Comparison of ENCODE assay signal across 8 cellular contexts in the genomic region with DNA sequence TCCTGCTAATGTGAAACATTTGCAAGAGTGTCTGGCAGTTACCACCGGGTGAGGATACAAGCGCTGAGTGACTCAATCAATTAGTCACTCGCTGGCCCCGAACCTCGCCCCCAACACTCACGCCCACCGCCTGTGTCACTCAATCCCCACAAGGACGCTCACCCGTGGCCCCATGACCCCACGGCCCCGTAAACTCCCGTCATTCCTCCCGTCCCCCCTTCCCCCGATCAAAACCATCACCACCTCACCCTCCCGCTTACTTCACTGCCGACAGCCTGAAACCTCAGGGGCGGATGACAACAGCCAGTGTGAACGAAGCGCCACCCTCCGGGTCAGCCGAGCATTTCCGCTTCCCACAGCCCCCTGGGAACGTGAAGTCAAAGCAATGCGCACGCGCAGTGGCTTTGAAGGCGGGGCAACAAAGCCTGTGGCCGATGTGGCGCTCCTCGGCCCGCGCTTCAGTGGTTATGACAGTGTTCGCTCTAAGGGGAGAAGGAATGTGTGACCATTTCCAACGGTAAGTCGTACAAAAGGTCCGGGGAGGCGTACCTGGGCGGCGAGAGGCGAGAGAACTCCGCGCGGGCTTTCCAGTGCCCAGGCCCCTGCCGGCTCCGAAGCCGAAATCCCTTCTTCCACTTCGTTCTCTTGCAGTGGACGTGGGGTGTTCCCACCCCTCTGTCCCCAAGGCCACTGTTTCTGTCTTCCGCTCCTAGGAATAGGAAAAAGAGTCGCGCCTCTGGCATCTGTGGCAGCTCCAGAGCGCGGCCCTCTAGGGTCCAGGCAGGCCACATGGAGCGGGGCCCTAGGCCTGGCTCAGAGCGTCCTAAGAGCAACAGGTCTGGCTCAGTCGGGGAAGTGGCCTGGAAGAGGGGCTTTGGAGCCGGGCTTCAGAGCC. TPM values are rescaled to one million over a fixed set of nuclear protein-coding genes. Genes with fewer than 3 reads are reported as not detected.
A peak's percentile ranks its signal among the peaks of the same experiment; 100 is the strongest.
DNase-seq lines count a peak whose midpoint lies in the region; ATAC-seq, FAIRE-seq and TF ChIP-seq lines count a peak whose summit lies in the region.

A gene (minus strand): TSS at position 311 of the 895 bp plus-strand sequence. CDS start 3,334 bp downstream, outside the sequence.

- CTCF ChIA-PET in Calu3 (lab: Charles Lee) (interaction anchor here (1.0 kb wide), 1 partner anchor 778 kb away, joined by 4 read pairs; no protein-coding TSS in a partner anchor), endothelial cell of umbilical vein (lab: Charles Lee) (no interaction called here)

- POLR2A ChIA-PET in endothelial cell of umbilical vein (lab: Charles Lee) = no interaction called here

- H3K27me3 ChIP-seq in endothelial cell of umbilical vein (ENCODE audit: control insufficient read depth in 2 of 2, insufficient read depth in 2 of 2, low read length in 2 of 2) = no peaks in the 10 kb centered on the region

- H3K27ac ChIP-seq in endothelial cell of umbilical vein (ENCODE audit: insufficient read depth, low read depth, low read length) = peak within 1 kb of the TSS; percentile 92

- no peaks in the 10 kb centered on the region for H4K20me1 ChIP-seq in endothelial cell of umbilical vein (replicated peaks; ENCODE audit: control insufficient read depth, extremely low read depth, insufficient read depth, low read length)

- BruUV-seq in Calu3 (replicated peaks; lab: Mats Ljungman, UMichigan) (no TSS peak), endothelial cell of umbilical vein (replicated peaks; lab: Mats Ljungman, UMichigan) (TSS peak; percentile 60)

- dilution Hi-C loops in endothelial cell of umbilical vein (cut with MboI; ENCODE audit: extremely low pct_ligation_motif_present, low sequenced_read_pairs) = no loop called here

- peak within 1 kb of the TSS; percentile 68 to 89 (median 80) for H3K4me3 ChIP-seq in endothelial cell of umbilical vein (replicated peaks in 1 of 3; ENCODE audit: insufficient read depth in 1 of 3, low read depth in 1 of 3, low read length in 3 of 3)

- no peaks in the 10 kb centered on the region for H3K9me3 ChIP-seq in endothelial cell of umbilical vein (replicated peaks; ENCODE audit: control insufficient read depth, insufficient read depth, low read length)

- H3K79me2 ChIP-seq in endothelial cell of umbilical vein (ENCODE audit: control insufficient read depth, insufficient read depth, low read length) = peaks cover 31% of the 10 kb centered on the region

- intact Hi-C loops in Calu3 (cut with micrococcal nuclease; ENCODE audit: unreplicated experiment) = no loop called here
- intact Hi-C loops in endothelial cell of umbilical vein (cut with micrococcal nuclease) = no loop called here

- peak; percentile 81 for TF ChIP-seq POLR2A in endothelial cell of umbilical vein (IDR thresholded peaks at IDR 0.05; ENCODE audit: low read depth, low read length)

- peaks cover 13% of the 10 kb centered on the region for H3K4me1 ChIP-seq in endothelial cell of umbilical vein (ENCODE audit: control insufficient read depth, extremely low read depth, insufficient read depth, low read length)

- H3K27me3 Mint-ChIP-seq in Calu3 (ENCODE audit: unreplicated experiment) = no peaks in the 10 kb centered on the region

- H3K36me3 Mint-ChIP-seq in Calu3 (ENCODE audit: insufficient read depth, unreplicated experiment) = peaks cover 25% of the 10 kb centered on the region

- peak; percentile 81 for ATAC-seq in GM21367 (IDR thresholded peaks at IDR 0.05; ENCODE audit: unreplicated experiment)

- peak within 1 kb of the TSS; percentile 92 for H3K4me3 Mint-ChIP-seq in Calu3 (ENCODE audit: low read depth, unreplicated experiment)

- peak within 1 kb of the TSS; percentile 88 for H3K27ac Mint-ChIP-seq in Calu3 (ENCODE audit: unreplicated experiment)

- no peaks in the 10 kb centered on the region for H3K9me3 Mint-ChIP-seq in Calu3 (ENCODE audit: low read depth, unreplicated experiment)

- H2AFZ ChIP-seq in endothelial cell of umbilical vein (ENCODE audit: low read depth, low read length) = peak within 1 kb of the TSS; percentile 37

- H3K9me1 ChIP-seq in endothelial cell of umbilical vein (replicated peaks; ENCODE audit: control insufficient read depth, extremely low read depth, insufficient read depth, low read length) = no peaks in the 10 kb centered on the region

- peaks cover 0 to 2% of the 10 kb centered on the region in 2 experiments for H3K36me3 ChIP-seq in endothelial cell of umbilical vein (ENCODE audit: control insufficient read depth in 2 of 2, extremely low read depth in 1 of 2, insufficient read depth in 2 of 2, low read length in 2 of 2)

- TF ChIP-seq CTCF in Calu3 (IDR thresholded peaks at IDR 0.05; ENCODE audit: unreplicated experiment) (no peak), endothelial cell of umbilical vein (IDR thresholded peaks at IDR 0.05; ENCODE audit: extremely low read depth in 1 of 2, insufficient read depth in 1 of 2, low read depth in 1 of 2, low read length in 2 of 2) (peak in 1 of 2 donors; percentile 13)

- H3K4me1 Mint-ChIP-seq in Calu3 (ENCODE audit: low read depth, unreplicated experiment) = no peaks in the 10 kb centered on the region

- H3K4me2 ChIP-seq in endothelial cell of umbilical vein (ENCODE audit: insufficient read depth, low read length) = peak within 1 kb of the TSS; percentile 90

- peak; percentile 92 for DNase-seq in Calu3
- peak; percentile 91 for DNase-seq in HT1080 (ENCODE audit: low read depth)
- peak; percentile 79 for DNase-seq in NOMO-1 treated with DMSO at 0.1 percent for 48 hours (lab: John Stamatoyannopoulos, UW; ENCODE audit: unreplicated experiment)
- peak; percentile 84 for DNase-seq in activated CD8-positive, alpha-beta memory T cell treated with anti-CD3 and anti-CD28 coated beads, Interleukin-2, amount 50 U/mL, for 1 hour (ENCODE audit: extremely low read depth)
- peak; percentile 91 for DNase-seq in endothelial cell of umbilical vein (ENCODE audit: low read depth, low spot score)
- peak; percentile 87 for DNase-seq in midbrain (lab: John Stamatoyannopoulos, UW)
- peak; percentile 85 to 88 for DNase-seq in stimulated activated CD8-positive, alpha-beta memory T cell treated with anti-CD3 and anti-CD28 coated beads, Interleukin-15, amount 100 ng/mL, for 48 hours (ENCODE audit: low read depth in 2 of 2)

- H3K9ac ChIP-seq in endothelial cell of umbilical vein (replicated peaks; ENCODE audit: extremely low read depth, insufficient read depth, low read length) = peak within 1 kb of the TSS; percentile 96

- FAIRE-seq in endothelial cell of umbilical vein (lab: Jason Lieb, UNC) = peak; percentile 91

TF ChIP-seq in endothelial cell of umbilical vein, 7 proteins besides CTCF, POLR2A, EP300 and RAD21:
- TF ChIP-seq FOS (IDR thresholded peaks at IDR 0.05; ENCODE audit: borderline replicate concordance, insufficient read depth, low read length) = peak; percentile 74
- no peak for TF ChIP-seq EZH2 (IDR thresholded peaks at IDR 0.05; ENCODE audit: borderline replicate concordance, low read depth, low read length, severe bottlenecking)
- TF ChIP-seq, protein P1, sequence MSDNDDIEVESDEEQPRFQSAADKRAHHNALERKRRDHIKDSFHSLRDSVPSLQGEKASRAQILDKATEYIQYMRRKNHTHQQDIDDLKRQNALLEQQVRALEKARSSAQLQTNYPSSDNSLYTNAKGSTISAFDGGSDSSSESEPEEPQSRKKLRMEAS (IDR thresholded peaks at IDR 0.05; ENCODE audit: insufficient read depth, insufficient read length) = no peak
- TF ChIP-seq POLR2AphosphoS5 (IDR thresholded peaks at IDR 0.05; ENCODE audit: insufficient read depth, low read depth, low read length) = peak; percentile 68
- TF ChIP-seq JUN (IDR thresholded peaks at IDR 0.05; ENCODE audit: borderline replicate concordance, insufficient read depth, insufficient read length, low read depth) = peak; percentile 52
- no peak for TF ChIP-seq MYC (IDR thresholded peaks at IDR 0.05; ENCODE audit: low read depth, low read length)
- TF ChIP-seq GATA2 (IDR thresholded peaks at IDR 0.05; ENCODE audit: insufficient read depth, insufficient read length, low read depth, low read length) = no peak

RNA-seq across cellular contexts. Expression of the gene that starts here (rescaled TPM):
- total RNA-seq in Calu3 (2022) (7.0 and 7.1 TPM in 2 replicates), endothelial cell of umbilical vein (5.7 and 6.7 TPM in 2 replicates)
- 1.8 and 4.3 TPM in 2 replicates for total RNA-seq in HT1080 (2014; rRNA removed; shearing (Covaris generic))
- 1.9 and 2.7 TPM in 2 replicates for polyA plus RNA-seq in HT1080 (2015; cell fraction: cytosol; rRNA removed)
- 5.3 and 7.6 TPM in 2 replicates for polyA plus RNA-seq in HT1080 (2015; cell fraction: nucleus; rRNA removed)
- 2.3 and 2.5 TPM in 2 replicates for polyA plus RNA-seq in endothelial cell of umbilical vein
- 2.0 and 2.4 TPM in 2 replicates for polyA plus RNA-seq in endothelial cell of umbilical vein (2011; cell fraction: cytosol; rRNA removed)
- polyA plus RNA-seq in endothelial cell of umbilical vein (2011; cell fraction: nucleus; rRNA removed) = 7.8 TPM in 2 replicates
- polyA plus RNA-seq in endothelial cell of umbilical vein (2012) = 2.7 and 3.3 TPM in 2 replicates
- 10.4 and 10.9 TPM in 2 replicates for polyA minus RNA-seq in endothelial cell of umbilical vein
- 3.5 TPM for polyA minus RNA-seq in endothelial cell of umbilical vein (2011; cell fraction: cytosol; rRNA and poly(A)+ RNA removed)
- 10.9 and 11.3 TPM in 2 replicates for polyA minus RNA-seq in endothelial cell of umbilical vein (2011; cell fraction: nucleus; rRNA and poly(A)+ RNA removed)

Comparison
In these comparisons a context has a peak if more than half of its experiments do, and no peak if none do; other contexts are left out.
1. Peak in every context shown above with its lines: DNase-seq, ATAC-seq, H3K4me3 ChIP-seq and H3K27ac ChIP-seq.